In genomic region chr15:51874751-51875644, GRCh38 we compare ENCODE assay signal across 1 cellular context.
TF ChIP-seq lines count a peak whose summit lies in the region.

No MANE protein-coding gene starts in this region.

TF ChIP-seq in GM23338, 12 proteins besides CTCF, POLR2A, EP300 and RAD21 (continued from another document):
- no peak for TF ChIP-seq ZNF462 (CRISPR knock-in tag; IDR thresholded peaks at IDR 0.05)
- no peak for TF ChIP-seq ETS1 (IDR thresholded peaks at IDR 0.05)
- TF ChIP-seq NANOG (IDR thresholded peaks at IDR 0.05; ENCODE audit: borderline replicate concordance) = no peak
